Comparison of ENCODE assay signal across 20 cellular contexts in the genomic region with DNA sequence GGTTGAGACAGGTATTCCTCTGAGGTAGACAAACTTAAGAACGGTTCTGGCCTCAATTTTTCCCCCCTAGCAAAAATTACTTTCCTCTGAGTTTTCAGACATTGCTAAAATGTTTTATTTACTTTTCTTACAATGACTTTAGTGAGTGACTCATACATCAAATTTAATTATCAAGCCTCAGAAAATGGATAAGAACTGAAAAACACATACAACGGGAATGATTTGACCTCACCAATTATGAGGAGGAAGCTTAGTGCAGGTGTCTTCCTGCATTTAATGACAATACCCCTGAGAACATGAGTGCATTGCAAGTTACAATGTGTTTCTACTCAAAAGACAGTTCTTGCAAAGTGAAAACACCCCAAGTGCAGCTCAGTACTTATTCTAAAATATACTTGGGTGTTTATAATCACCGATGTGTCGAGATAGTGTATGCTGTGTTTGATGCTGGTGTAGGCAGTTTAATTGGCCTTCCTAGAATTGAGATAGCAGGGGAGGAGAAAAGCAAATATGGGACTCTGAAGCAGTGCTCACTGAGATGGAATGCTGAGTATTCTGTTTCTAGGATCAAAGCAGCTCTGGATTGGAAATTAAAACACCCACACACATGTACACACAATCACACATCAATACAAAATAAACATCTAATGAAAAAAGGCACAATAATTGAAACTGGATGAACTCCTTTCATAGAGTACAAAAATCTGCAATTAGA.
"Had no signal": no experiment of that assay in that cellular context is flagged by ENCODE, and none has a peak within 500 bp of the region (broad histone marks: within the 10 kb centered on the region; RNA-seq: fewer than 3 reads in every experiment).

No MANE protein-coding gene starts in this region.

- H3K27ac ChIP-seq: esophagus squamous epithelium, foreskin keratinocyte, parathyroid adenoma, prostate gland, spleen, testis, tibial nerve, upper lobe of right lung had no signal

- H3K4me3 ChIP-seq: esophagus squamous epithelium, prostate gland, spleen, testis, tibial nerve, upper lobe of right lung had no signal

- H3K27me3 ChIP-seq: esophagus squamous epithelium, foreskin keratinocyte, spleen, testis, tibial nerve, upper lobe of right lung had no signal

- DNase-seq: cortex of kidney; effector memory CD4-positive, alpha-beta T cell; esophagus squamous epithelium; foreskin keratinocyte; immature natural killer cell; kidney; left cardiac atrium; left ventricle myocardium superior; naive B cell; spleen; stimulated activated CD4-positive, alpha-beta T cell treated with anti-CD3 and anti-CD28 coated beads, Interleukin-15, amount 100 ng/mL, for 24 hours; stimulated activated CD4-positive, alpha-beta T cell treated with anti-CD3 and anti-CD28 coated beads, Interleukin-1b, Interleukin-23, amount 100 ng/mL, for 48 hours; stimulated activated CD4-positive, alpha-beta T cell treated with anti-CD3 and anti-CD28 coated beads, Interleukin-4, amount 100 ng/mL, for 4 hours; stimulated activated naive B cell treated with anti-CD40 and anti-IgM and Interleukin-4, amounts not matched to agents 10 μg/mL and 1 μg/mL and 100 μg/mL, for 72 hours; stimulated activated naive CD8-positive, alpha-beta T cell treated with anti-CD3 and anti-CD28 coated beads, Interleukin-15, amount 100 ng/mL, for 72 hours; testis; upper lobe of right lung had no signal
